In the genomic region with DNA sequence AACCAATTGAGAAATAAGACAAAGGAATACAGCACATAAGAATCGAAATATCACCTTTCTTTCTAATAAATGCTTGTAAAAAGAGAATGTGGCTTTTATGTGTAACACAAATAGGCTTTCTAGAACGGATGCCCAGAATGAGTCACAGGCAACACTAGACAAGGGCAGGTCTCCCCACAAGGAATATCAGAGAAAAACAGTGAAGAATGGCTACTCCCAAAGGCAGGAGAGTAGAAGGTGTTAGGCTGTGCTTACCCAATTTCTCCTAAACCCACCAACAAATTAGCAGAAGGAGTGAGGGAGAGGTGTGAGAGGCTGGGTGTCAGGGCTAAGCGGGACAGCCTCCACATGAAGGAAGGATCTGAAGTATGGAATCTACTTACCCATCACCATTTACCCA, we compare ENCODE assay signal across 8 cellular contexts. TPM values are rescaled to one million over a fixed set of nuclear protein-coding genes. Genes with fewer than 3 reads are reported as not detected.
A peak's percentile ranks its signal among the peaks of the same experiment; 100 is the strongest.
DNase-seq lines count a peak whose midpoint lies in the region; ATAC-seq and TF ChIP-seq lines count a peak whose summit lies in the region.

No MANE protein-coding gene starts in this region.

- POLR2A ChIA-PET in MCF 10A (lab: Yijun Ruan, JAX), result no interaction called here

- H3K27me3 ChIP-seq in breast epithelium (no peaks in the 10 kb centered on the region), stomach (no peaks in the 10 kb centered on the region), tibial nerve (no peaks in the 10 kb centered on the region)

- intact Hi-C loops in MCF 10A (cut with micrococcal nuclease) (no loop called here), breast epithelium (cut with DNase I; ENCODE audit: low total_unique reads) (no loop called here), stomach (cut with DNase I; ENCODE audit: low total_unique reads) (no loop called here)

- CTCF ChIA-PET in MCF 10A (lab: Yijun Ruan, JAX), result interaction anchor here (1.1 to 6.1 kb wide), 3 partner anchors 12 to 55 kb away, joined by 4 to 81 read pairs (median 12); a partner anchor contains a TSS

- no TSS peak for BruUV-seq in MCF 10A (replicated peaks; lab: Mats Ljungman, UMichigan)

- no peak for TF ChIP-seq POLR2A in breast epithelium (IDR thresholded peaks at IDR 0.05)
- no peak for TF ChIP-seq POLR2A in stomach (IDR thresholded peaks at IDR 0.05)
- TF ChIP-seq POLR2A in tibial nerve (IDR thresholded peaks at IDR 0.05), result no peak

- H3K27me3 Mint-ChIP-seq in MCF 10A (ENCODE audit: insufficient read depth, unreplicated experiment), result no peaks in the 10 kb centered on the region

- no peak for TF ChIP-seq EP300 in stomach (IDR thresholded peaks at IDR 0.05)
- no peak for TF ChIP-seq EP300 in tibial nerve (IDR thresholded peaks at IDR 0.05)

- H3K27ac Mint-ChIP-seq in MCF 10A (ENCODE audit: low read depth, unreplicated experiment), result no peak overlapping the region
- peak overlapping the region; percentile 43 to 61 for H3K27ac Mint-ChIP-seq in activated naive CD4-positive, alpha-beta T cell treated with anti-CD3 and anti-CD28 coated beads, Interleukin-2, amount 50 U/mL, for 72 hours

- ATAC-seq in HG03108 (IDR thresholded peaks at IDR 0.05; ENCODE audit: unreplicated experiment), result peak; percentile 69
- ATAC-seq in activated naive CD4-positive, alpha-beta T cell treated with anti-CD3 and anti-CD28 coated beads, Interleukin-2, amount 50 U/mL, for 72 hours, result peak; percentile 56 to 73

- H3K9me3 Mint-ChIP-seq in MCF 10A (ENCODE audit: unreplicated experiment), result no peaks in the 10 kb centered on the region
- H3K9me3 Mint-ChIP-seq in activated naive CD4-positive, alpha-beta T cell treated with anti-CD3 and anti-CD28 coated beads, Interleukin-2, amount 50 U/mL, for 72 hours, result no peaks in the 10 kb centered on the region

- WGBS in stomach, 5 donors, result 73 to 82% (median 79%) methylated on average over 3 of the region's 3 CpGs
- 67 to 74% methylated on average over 3 of the region's 3 CpGs for WGBS in tibial nerve, 2 donors

- H3K36me3 ChIP-seq in breast epithelium, result no peaks in the 10 kb centered on the region
- peaks cover 0 to 3% (median 0%) of the 10 kb centered on the region in 4 donors for H3K36me3 ChIP-seq in stomach
- H3K36me3 ChIP-seq in tibial nerve, result peaks cover 0 to 4% (median 0%) of the 10 kb centered on the region in 3 donors

- H3K4me3 ChIP-seq in breast epithelium (no peak overlapping the region), stomach (no peak overlapping the region), tibial nerve (no peak overlapping the region)

- DNase-seq in MCF 10A (ENCODE audit: unreplicated experiment) (peak; percentile 43), breast epithelium (ENCODE audit: low spot score in 2 of 2) (no peak), stomach (no peak), tibial nerve (ENCODE audit: low spot score in 2 of 2) (no peak), COLO668 (lab: John Stamatoyannopoulos, UW; ENCODE audit: unreplicated experiment) (no peak), COR-L47 (lab: John Stamatoyannopoulos, UW) (no peak)
- peak in 1 of 2 donors; percentile 18 for DNase-seq in activated naive CD4-positive, alpha-beta T cell treated with anti-CD3 and anti-CD28 coated beads, Interleukin-2, amount 50 U/mL, for 72 hours (ENCODE audit: low spot score in 2 of 2)

- no peaks in the 10 kb centered on the region for H3K4me1 ChIP-seq in breast epithelium
- peaks cover 0 to 11% (median 2%) of the 10 kb centered on the region in 4 donors for H3K4me1 ChIP-seq in stomach
- H3K4me1 ChIP-seq in tibial nerve, result peaks cover 0 to 13% (median 0%) of the 10 kb centered on the region in 4 donors

- H3K27ac ChIP-seq in breast epithelium, result no peak overlapping the region
- H3K27ac ChIP-seq in stomach, result peak overlapping the region in 3 of 5 donors; percentile 34 to 56 (median 51)
- H3K27ac ChIP-seq in tibial nerve, result peak overlapping the region in 1 of 4 donors; percentile 28

- H3K9me3 ChIP-seq in breast epithelium (no peaks in the 10 kb centered on the region), stomach (no peaks in the 10 kb centered on the region), tibial nerve (no peaks in the 10 kb centered on the region)

- H3K4me3 Mint-ChIP-seq in MCF 10A (ENCODE audit: unreplicated experiment), result no peak overlapping the region

- H3K36me3 Mint-ChIP-seq in MCF 10A (ENCODE audit: insufficient read depth, unreplicated experiment), result no peaks in the 10 kb centered on the region
- H3K36me3 Mint-ChIP-seq in activated naive CD4-positive, alpha-beta T cell treated with anti-CD3 and anti-CD28 coated beads, Interleukin-2, amount 50 U/mL, for 72 hours, result no peaks in the 10 kb centered on the region

- H3K4me1 Mint-ChIP-seq in MCF 10A (ENCODE audit: insufficient read depth, unreplicated experiment), result peaks cover 14% of the 10 kb centered on the region

- no peak for TF ChIP-seq CTCF in MCF 10A (IDR thresholded peaks at IDR 0.05; ENCODE audit: unreplicated experiment)
- TF ChIP-seq CTCF in breast epithelium (IDR thresholded peaks at IDR 0.05), result no peak
- TF ChIP-seq CTCF in stomach (IDR thresholded peaks at IDR 0.05), result no peak
- no peak for TF ChIP-seq CTCF in tibial nerve (IDR thresholded peaks at IDR 0.05)

RNA-seq across cellular contexts. Expression of a gene that starts 55.2 kb away (rescaled TPM):
- 2.6 and 2.8 TPM in 2 replicates for total RNA-seq in MCF 10A (2022)
- 10 to 100 TPM in 1 of 3 donors, 1 to 10 TPM in 2; 5.3 to 11.1 (median 7.2) TPM for total RNA-seq in breast epithelium
- total RNA-seq in activated naive CD4-positive, alpha-beta T cell treated with anti-CD3 and anti-CD28 coated beads, Interleukin-2, amount 50 U/mL, for 72 hours, result 1 to 10 TPM; 3.0 to 6.5 TPM
- 100 to 1,000 TPM in 1 of 5 donors, 10 to 100 TPM in 2, 1 to 10 TPM in 1, under 1 TPM in 1; 0.45 to 111 (median 12.2) TPM for total RNA-seq in stomach
- polyA plus RNA-seq in stomach, result 1 to 10 TPM; 2.6 to 6.8 (median 3.1) TPM
- total RNA-seq in tibial nerve, result 1 to 10 TPM; 2.7 to 5.9 (median 5.0) TPM

RNA-seq across cellular contexts. Expression of a gene that starts 56.5 kb away (rescaled TPM):
- total RNA-seq in MCF 10A (2022), result 13.4 and 14.8 TPM in 2 replicates
- total RNA-seq in breast epithelium, result 10 to 100 TPM; 16.0 to 30.4 (median 27.9) TPM
- total RNA-seq in activated naive CD4-positive, alpha-beta T cell treated with anti-CD3 and anti-CD28 coated beads, Interleukin-2, amount 50 U/mL, for 72 hours, result 10 to 100 TPM; 18.3 to 35.8 TPM
- total RNA-seq in stomach, result 10 to 100 TPM in 4 of 5 donors, 1 to 10 TPM in 1; 1.7 to 68.3 (median 55.8) TPM
- polyA plus RNA-seq in stomach, result 10 to 100 TPM in 2 of 3 donors, 1 to 10 TPM in 1; 7.1 to 14.4 (median 12.5) TPM
- 10 to 100 TPM; 22.7 to 38.7 (median 25.1) TPM for total RNA-seq in tibial nerve

Comparison
In these comparisons a context has a peak if more than half of its experiments do, and no peak if none do; other contexts are left out.
1. H3K27ac ChIP-seq: peak in stomach (3 of 5); none in breast epithelium (0 of 2).